1 cellular context compared by ENCODE assay signal in the genomic region with DNA sequence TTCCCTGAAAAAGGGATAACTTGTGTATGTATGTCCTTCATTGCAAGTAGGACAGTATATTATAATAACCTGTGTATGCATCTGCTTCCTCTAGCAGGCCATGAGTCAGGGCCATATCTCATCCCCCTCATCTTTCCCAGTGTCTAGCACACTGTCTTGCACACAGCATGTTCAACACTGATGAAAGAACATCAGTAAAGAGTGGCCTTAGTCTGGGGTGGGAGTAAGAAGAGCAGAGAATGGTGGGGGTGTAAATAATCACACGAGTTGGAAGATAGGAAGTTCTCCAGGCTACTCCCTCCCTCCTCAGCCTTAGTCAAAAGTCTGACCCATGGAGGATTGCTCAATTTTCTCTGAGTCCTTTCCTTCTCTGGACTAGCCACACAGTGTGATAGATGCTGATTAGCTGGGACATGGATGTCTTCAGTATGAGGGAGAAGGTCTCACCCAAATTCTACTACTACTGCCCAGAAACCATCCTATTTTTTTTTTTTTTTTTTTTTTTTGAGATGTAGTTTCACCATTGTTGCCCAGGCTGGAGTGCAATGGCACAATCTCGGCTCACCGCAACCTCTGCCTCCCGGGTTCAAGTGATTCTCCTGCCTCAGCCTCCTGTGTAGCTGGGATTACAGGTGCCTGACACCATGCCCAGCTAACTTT.
TF ChIP-seq lines count a peak whose summit lies in the region.

No MANE protein-coding gene starts in this region.

TF ChIP-seq in K562, 482 proteins besides CTCF, POLR2A, EP300 and RAD21 (continued from another document and continues in another):
- TF ChIP-seq, protein P1, sequence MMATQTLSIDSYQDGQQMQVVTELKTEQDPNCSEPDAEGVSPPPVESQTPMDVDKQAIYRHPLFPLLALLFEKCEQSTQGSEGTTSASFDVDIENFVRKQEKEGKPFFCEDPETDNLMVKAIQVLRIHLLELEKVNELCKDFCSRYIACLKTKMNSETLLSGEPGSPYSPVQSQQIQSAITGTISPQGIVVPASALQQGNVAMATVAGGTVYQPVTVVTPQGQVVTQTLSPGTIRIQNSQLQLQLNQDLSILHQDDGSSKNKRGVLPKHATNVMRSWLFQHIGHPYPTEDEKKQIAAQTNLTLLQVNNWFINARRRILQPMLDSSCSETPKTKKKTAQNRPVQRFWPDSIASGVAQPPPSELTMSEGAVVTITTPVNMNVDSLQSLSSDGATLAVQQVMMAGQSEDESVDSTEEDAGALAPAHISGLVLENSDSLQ (IDR thresholded peaks at IDR 0.05), result peak; percentile 11; the same call in 1 of the 2 replicates
- TF ChIP-seq, protein P2, sequence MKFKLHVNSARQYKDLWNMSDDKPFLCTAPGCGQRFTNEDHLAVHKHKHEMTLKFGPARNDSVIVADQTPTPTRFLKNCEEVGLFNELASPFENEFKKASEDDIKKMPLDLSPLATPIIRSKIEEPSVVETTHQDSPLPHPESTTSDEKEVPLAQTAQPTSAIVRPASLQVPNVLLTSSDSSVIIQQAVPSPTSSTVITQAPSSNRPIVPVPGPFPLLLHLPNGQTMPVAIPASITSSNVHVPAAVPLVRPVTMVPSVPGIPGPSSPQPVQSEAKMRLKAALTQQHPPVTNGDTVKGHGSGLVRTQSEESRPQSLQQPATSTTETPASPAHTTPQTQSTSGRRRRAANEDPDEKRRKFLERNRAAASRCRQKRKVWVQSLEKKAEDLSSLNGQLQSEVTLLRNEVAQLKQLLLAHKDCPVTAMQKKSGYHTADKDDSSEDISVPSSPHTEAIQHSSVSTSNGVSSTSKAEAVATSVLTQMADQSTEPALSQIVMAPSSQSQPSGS (CRISPR knock-in tag; IDR thresholded peaks at IDR 0.05), result no peak
- TF ChIP-seq CEBPG (CRISPR knock-in tag; IDR thresholded peaks at IDR 0.05) (no peak; the same call in 1 of the 2 replicates), CEBPG (tag; conservative IDR thresholded peaks at IDR 0.05 in 1 of 2, IDR thresholded peaks at IDR 0.05 in 1 of 2) (peak; percentile 51 to 77), CBFA2T3 (IDR thresholded peaks at IDR 0.05) (peak; percentile 85), ZNF699 (CRISPR knock-in tag; IDR thresholded peaks at IDR 0.05; ENCODE audit: insufficient replicate concordance) (no peak), GATA2 (CRISPR knock-in tag; IDR thresholded peaks at IDR 0.05) (peak; percentile 73), ZNF384 (IDR thresholded peaks at IDR 0.05; ENCODE audit: low read depth, low read length) (no peak), PHB2 (IDR thresholded peaks at IDR 0.05; ENCODE audit: low read depth) (0 out of 2 replicates have a peak, but pooled peaks have one; percentile 5), HDAC3 (IDR thresholded peaks at IDR 0.05; ENCODE audit: borderline replicate concordance, partially characterized antibody) (peak; percentile 16), FOXM1 (IDR thresholded peaks at IDR 0.05; ENCODE audit: low read depth) (0 out of 2 replicates have a peak, but pooled peaks have one; percentile 17), FOXM1 (CRISPR knock-in tag; IDR thresholded peaks at IDR 0.05; ENCODE audit: low read depth) (no peak), GABPB2 (CRISPR knock-in tag; conservative IDR thresholded peaks at IDR 0.05) (no peak), STAT5A (IDR thresholded peaks at IDR 0.05; ENCODE audit: borderline replicate concordance, low read length) (0 out of 2 replicates have a peak, but pooled peaks have one; percentile 44), KLF1 (tag; IDR thresholded peaks at IDR 0.05) (no peak), MEIS2 (IDR thresholded peaks at IDR 0.05; ENCODE audit: partially characterized antibody) (peak; percentile 57), FOSL1 (tag; conservative IDR thresholded peaks at IDR 0.05) (peak; percentile 85), MEF2D (tag; conservative IDR thresholded peaks at IDR 0.05; ENCODE audit: low read depth) (no peak), ETS2 (tag; IDR thresholded peaks at IDR 0.05; ENCODE audit: borderline replicate concordance, poor library complexity, severe bottlenecking) (no peak), CBFA2T2 (conservative IDR thresholded peaks at IDR 0.05) (peak; percentile 70), PCBP1 (IDR thresholded peaks at IDR 0.05; ENCODE audit: low read depth, low read length, poor library complexity, severe bottlenecking) (no peak), CBX8 (IDR thresholded peaks at IDR 0.05; ENCODE audit: borderline replicate concordance, extremely low read depth, low read depth, low read length, poor library complexity, severe bottlenecking) (no peak), TRIM28 (IDR thresholded peaks at IDR 0.05) (peak; percentile 95), ELF4 (CRISPR knock-in tag; IDR thresholded peaks at IDR 0.05) (no peak), CHD4 (IDR thresholded peaks at IDR 0.05; ENCODE audit: insufficient read depth, insufficient replicate concordance, low read depth, low read length, poor library complexity, severe bottlenecking) (peak; percentile 7), NFXL1 (CRISPR knock-in tag; IDR thresholded peaks at IDR 0.05) (no peak), ETV1 (tag; conservative IDR thresholded peaks at IDR 0.05; ENCODE audit: low read depth) (peak; percentile 16; the same call in 1 of the 2 replicates), NCOA6 (IDR thresholded peaks at IDR 0.05) (no peak), WHSC1 (IDR thresholded peaks at IDR 0.05; ENCODE audit: low read length) (no peak), KDM1A (IDR thresholded peaks at IDR 0.05) (peak; percentile 3 to 98; a peak in 3 of 4 replicates), CC2D1A (IDR thresholded peaks at IDR 0.05) (no peak), DACH1 (IDR thresholded peaks at IDR 0.05; ENCODE audit: partially characterized antibody) (no peak), KDM5B (IDR thresholded peaks at IDR 0.05; ENCODE audit: insufficient replicate concordance, low read depth, low read length) (no peak), POU5F1 (IDR thresholded peaks at IDR 0.05; ENCODE audit: borderline replicate concordance, low read depth, low read length, partially characterized antibody) (no peak), POLR2AphosphoS5 (IDR thresholded peaks at IDR 0.05; ENCODE audit: control insufficient read depth, insufficient read depth, low read depth, low read length) (peak; percentile 53; the same call in 1 of the 2 replicates), TFAM (CRISPR knock-in tag; conservative IDR thresholded peaks at IDR 0.05) (no peak), TEAD4 (IDR thresholded peaks at IDR 0.05; ENCODE audit: low read length) (peak; percentile 22; the same call in 1 of the 2 replicates), TEAD4 (CRISPR knock-in tag; IDR thresholded peaks at IDR 0.05; ENCODE audit: borderline replicate concordance) (no peak)
- TF ChIP-seq, protein P3, sequence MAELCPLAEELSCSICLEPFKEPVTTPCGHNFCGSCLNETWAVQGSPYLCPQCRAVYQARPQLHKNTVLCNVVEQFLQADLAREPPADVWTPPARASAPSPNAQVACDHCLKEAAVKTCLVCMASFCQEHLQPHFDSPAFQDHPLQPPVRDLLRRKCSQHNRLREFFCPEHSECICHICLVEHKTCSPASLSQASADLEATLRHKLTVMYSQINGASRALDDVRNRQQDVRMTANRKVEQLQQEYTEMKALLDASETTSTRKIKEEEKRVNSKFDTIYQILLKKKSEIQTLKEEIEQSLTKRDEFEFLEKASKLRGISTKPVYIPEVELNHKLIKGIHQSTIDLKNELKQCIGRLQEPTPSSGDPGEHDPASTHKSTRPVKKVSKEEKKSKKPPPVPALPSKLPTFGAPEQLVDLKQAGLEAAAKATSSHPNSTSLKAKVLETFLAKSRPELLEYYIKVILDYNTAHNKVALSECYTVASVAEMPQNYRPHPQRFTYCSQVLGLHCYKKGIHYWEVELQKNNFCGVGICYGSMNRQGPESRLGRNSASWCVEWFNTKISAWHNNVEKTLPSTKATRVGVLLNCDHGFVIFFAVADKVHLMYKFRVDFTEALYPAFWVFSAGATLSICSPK (IDR thresholded peaks at IDR 0.05; ENCODE audit: borderline replicate concordance), result no peak
- TF ChIP-seq, protein P4, sequence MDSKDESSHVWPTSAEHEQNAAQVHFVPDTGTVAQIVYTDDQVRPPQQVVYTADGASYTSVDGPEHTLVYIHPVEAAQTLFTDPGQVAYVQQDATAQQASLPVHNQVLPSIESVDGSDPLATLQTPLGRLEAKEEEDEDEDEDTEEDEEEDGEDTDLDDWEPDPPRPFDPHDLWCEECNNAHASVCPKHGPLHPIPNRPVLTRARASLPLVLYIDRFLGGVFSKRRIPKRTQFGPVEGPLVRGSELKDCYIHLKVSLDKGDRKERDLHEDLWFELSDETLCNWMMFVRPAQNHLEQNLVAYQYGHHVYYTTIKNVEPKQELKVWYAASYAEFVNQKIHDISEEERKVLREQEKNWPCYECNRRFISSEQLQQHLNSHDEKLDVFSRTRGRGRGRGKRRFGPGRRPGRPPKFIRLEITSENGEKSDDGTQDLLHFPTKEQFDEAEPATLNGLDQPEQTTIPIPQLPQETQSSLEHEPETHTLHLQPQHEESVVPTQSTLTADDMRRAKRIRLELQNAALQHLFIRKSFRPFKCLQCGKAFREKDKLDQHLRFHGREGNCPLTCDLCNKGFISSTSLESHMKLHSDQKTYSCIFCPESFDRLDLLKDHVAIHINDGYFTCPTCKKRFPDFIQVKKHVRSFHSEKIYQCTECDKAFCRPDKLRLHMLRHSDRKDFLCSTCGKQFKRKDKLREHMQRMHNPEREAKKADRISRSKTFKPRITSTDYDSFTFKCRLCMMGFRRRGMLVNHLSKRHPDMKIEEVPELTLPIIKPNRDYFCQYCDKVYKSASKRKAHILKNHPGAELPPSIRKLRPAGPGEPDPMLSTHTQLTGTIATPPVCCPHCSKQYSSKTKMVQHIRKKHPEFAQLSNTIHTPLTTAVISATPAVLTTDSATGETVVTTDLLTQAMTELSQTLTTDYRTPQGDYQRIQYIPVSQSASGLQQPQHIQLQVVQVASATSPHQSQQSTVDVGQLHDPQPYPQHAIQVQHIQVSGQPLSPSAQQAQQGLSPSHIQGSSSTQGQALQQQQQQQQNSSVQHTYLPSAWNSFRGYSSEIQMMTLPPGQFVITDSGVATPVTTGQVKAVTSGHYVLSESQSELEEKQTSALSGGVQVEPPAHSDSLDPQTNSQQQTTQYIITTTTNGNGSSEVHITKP (IDR thresholded peaks at IDR 0.05; ENCODE audit: partially characterized antibody), result peak; percentile 78
- TF ChIP-seq, protein P5, sequence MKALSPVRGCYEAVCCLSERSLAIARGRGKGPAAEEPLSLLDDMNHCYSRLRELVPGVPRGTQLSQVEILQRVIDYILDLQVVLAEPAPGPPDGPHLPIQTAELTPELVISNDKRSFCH (CRISPR knock-in tag; IDR thresholded peaks at IDR 0.05), result no peak
- TF ChIP-seq, protein P5 (tag; IDR thresholded peaks at IDR 0.05), result no peak
- TF ChIP-seq, protein P6, sequence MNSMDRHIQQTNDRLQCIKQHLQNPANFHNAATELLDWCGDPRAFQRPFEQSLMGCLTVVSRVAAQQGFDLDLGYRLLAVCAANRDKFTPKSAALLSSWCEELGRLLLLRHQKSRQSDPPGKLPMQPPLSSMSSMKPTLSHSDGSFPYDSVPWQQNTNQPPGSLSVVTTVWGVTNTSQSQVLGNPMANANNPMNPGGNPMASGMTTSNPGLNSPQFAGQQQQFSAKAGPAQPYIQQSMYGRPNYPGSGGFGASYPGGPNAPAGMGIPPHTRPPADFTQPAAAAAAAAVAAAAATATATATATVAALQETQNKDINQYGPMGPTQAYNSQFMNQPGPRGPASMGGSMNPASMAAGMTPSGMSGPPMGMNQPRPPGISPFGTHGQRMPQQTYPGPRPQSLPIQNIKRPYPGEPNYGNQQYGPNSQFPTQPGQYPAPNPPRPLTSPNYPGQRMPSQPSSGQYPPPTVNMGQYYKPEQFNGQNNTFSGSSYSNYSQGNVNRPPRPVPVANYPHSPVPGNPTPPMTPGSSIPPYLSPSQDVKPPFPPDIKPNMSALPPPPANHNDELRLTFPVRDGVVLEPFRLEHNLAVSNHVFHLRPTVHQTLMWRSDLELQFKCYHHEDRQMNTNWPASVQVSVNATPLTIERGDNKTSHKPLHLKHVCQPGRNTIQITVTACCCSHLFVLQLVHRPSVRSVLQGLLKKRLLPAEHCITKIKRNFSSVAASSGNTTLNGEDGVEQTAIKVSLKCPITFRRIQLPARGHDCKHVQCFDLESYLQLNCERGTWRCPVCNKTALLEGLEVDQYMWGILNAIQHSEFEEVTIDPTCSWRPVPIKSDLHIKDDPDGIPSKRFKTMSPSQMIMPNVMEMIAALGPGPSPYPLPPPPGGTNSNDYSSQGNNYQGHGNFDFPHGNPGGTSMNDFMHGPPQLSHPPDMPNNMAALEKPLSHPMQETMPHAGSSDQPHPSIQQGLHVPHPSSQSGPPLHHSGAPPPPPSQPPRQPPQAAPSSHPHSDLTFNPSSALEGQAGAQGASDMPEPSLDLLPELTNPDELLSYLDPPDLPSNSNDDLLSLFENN (IDR thresholded peaks at IDR 0.05; ENCODE audit: low read depth in 2 of 2, low read length in 2 of 2), result no peak
- TF ChIP-seq, protein P7, sequence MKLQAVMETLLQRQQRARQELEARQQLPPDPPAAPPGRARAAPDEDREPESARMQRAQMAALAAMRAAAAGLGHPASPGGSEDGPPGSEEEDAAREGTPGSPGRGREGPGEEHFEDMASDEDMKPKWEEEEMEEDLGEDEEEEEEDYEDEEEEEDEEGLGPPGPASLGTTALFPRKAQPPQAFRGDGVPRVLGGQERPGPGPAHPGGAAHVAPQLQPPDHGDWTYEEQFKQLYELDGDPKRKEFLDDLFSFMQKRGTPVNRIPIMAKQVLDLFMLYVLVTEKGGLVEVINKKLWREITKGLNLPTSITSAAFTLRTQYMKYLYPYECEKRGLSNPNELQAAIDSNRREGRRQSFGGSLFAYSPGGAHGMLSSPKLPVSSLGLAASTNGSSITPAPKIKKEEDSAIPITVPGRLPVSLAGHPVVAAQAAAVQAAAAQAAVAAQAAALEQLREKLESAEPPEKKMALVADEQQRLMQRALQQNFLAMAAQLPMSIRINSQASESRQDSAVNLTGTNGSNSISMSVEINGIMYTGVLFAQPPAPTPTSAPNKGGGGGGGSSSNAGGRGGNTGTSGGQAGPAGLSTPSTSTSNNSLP (IDR thresholded peaks at IDR 0.05; ENCODE audit: borderline replicate concordance, low read depth, low read length), result peak; percentile 52; the same call in 1 of the 2 replicates
